ENCODE assay signal across 26 cellular contexts in the genomic region with DNA sequence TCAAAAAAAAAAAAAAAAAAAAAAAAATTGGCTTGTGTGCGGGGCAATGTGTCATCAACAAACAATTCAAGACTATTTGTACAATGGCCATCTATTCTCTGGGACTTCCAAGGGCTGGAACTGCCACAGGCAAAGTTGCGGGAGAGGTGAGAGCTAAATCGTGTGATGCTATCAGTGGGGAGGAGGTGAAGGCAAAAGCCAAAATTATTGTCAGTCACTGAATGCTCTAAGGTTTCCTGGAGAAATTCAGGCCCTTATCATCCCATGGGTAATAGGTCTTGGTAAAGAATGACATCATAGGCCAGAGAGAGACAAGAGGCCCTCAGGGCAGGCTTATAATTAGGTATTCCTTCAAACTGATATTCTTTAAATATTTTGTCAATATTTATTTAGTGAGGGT.
A peak's percentile ranks its signal among the peaks of the same experiment; 100 is the strongest.
DNase-seq lines count a peak whose midpoint lies in the region; TF ChIP-seq lines count a peak whose summit lies in the region.
"Had no signal": no experiment of that assay in that cellular context is flagged by ENCODE, and none has a peak within 500 bp of the region (broad histone marks: within the 10 kb centered on the region; RNA-seq: fewer than 3 reads in every experiment).

No MANE protein-coding gene starts in this region.

- CTCF ChIA-PET in MCF 10A (lab: Yijun Ruan, JAX): no interaction called here

- no peak overlapping the region for H3K4me3 Mint-ChIP-seq in MCF 10A (ENCODE audit: unreplicated experiment)
- H3K4me3 Mint-ChIP-seq: activated B cell treated with CpG ODN at 0.5 μM for 24 hours; activated CD8-positive, alpha-beta T cell treated with anti-CD3 and anti-CD28 coated beads for 36 hours; activated naive CD4-positive, alpha-beta T cell treated with anti-CD3 and anti-CD28 coated beads for 36 hours; activated T-cell treated with anti-CD3 and anti-CD28 coated beads, Interleukin-2, amount 50 U/mL, for 24 hours; GM23338; nephron progenitor cell had no signal

- H3K4me3 ChIP-seq in breast epithelium: no peak overlapping the region
- peak overlapping the region; percentile 16 for H3K4me3 ChIP-seq in adipocyte (ENCODE audit: low read length)
- H3K4me3 ChIP-seq in colonic mucosa: no peak overlapping the region
- H3K4me3 ChIP-seq: gastroesophageal sphincter, GM23338, skin epidermis had no signal

- no TSS peak for BruUV-seq in MCF 10A (replicated peaks; lab: Mats Ljungman, UMichigan)

- H3K36me3 Mint-ChIP-seq in MCF 10A (ENCODE audit: insufficient read depth, unreplicated experiment): no peaks in the 10 kb centered on the region

- no peak for TF ChIP-seq POLR2A in breast epithelium (IDR thresholded peaks at IDR 0.05)

- H3K27me3 Mint-ChIP-seq in MCF 10A (ENCODE audit: insufficient read depth, unreplicated experiment): peaks cover 24% of the 10 kb centered on the region
- H3K27me3 Mint-ChIP-seq: activated B cell treated with CpG ODN at 0.5 μM for 24 hours had no signal

- H3K9ac ChIP-seq in adipocyte (ENCODE audit: low read length) (peak overlapping the region; percentile 26), colonic mucosa (ENCODE audit: low read depth in 2 of 2, low read length in 2 of 2) (no peak overlapping the region)

- POLR2A ChIA-PET in MCF 10A (lab: Yijun Ruan, JAX): no interaction called here

- DNase-seq in MCF 10A (ENCODE audit: unreplicated experiment) (peak; percentile 8), breast epithelium (ENCODE audit: low spot score in 2 of 2) (no peak), NCI-H146 treated with DMSO at 0.1 percent for 48 hours (lab: John Stamatoyannopoulos, UW; ENCODE audit: unreplicated experiment) (peak; percentile 80), adipocyte (ENCODE audit: low read depth) (no peak), AML-193 (lab: John Stamatoyannopoulos, UW) (no peak), colonic mucosa (no peak), globus pallidus (ENCODE audit: low spot score) (no peak), HK-2 (ENCODE audit: unreplicated experiment) (no peak)
- DNase-seq: activated B cell treated with CpG ODN at 0.5 μM for 24 hours; activated CD8-positive, alpha-beta T cell treated with anti-CD3 and anti-CD28 coated beads for 36 hours; activated naive CD4-positive, alpha-beta T cell treated with anti-CD3 and anti-CD28 coated beads for 36 hours; activated T-cell treated with anti-CD3 and anti-CD28 coated beads, Interleukin-2, amount 50 U/mL, for 24 hours; aorta; cerebellar nuclear complex; effector CD4-positive, alpha-beta T cell; left colon; midbrain; NCI-H187 treated with DMSO at 0.1 percent for 48 hours; NCI-H524 treated with DMSO at 0.1 percent for 48 hours; nephron progenitor cell; posterior cingulate gyrus; stimulated activated CD4-positive, alpha-beta T cell treated with anti-CD3 and anti-CD28 coated beads, Interleukin-4, amount 100 ng/mL, for 24 hours; T-helper 2 cell had no signal

- no peaks in the 10 kb centered on the region for H3K4me1 Mint-ChIP-seq in MCF 10A (ENCODE audit: insufficient read depth, unreplicated experiment)
- H3K4me1 Mint-ChIP-seq: activated B cell treated with CpG ODN at 0.5 μM for 24 hours, GM23338 had no signal

- H3K9me3 ChIP-seq in breast epithelium (no peaks in the 10 kb centered on the region), adipocyte (ENCODE audit: control insufficient read depth, low read length) (no peaks in the 10 kb centered on the region), colonic mucosa (no peaks in the 10 kb centered on the region)
- H3K9me3 ChIP-seq: gastroesophageal sphincter had no signal

- no peaks in the 10 kb centered on the region for H3K27me3 ChIP-seq in breast epithelium
- H3K27me3 ChIP-seq in adipocyte (replicated peaks; ENCODE audit: control insufficient read depth, insufficient read depth, low read length): no peaks in the 10 kb centered on the region
- no peaks in the 10 kb centered on the region for H3K27me3 ChIP-seq in colonic mucosa
- H3K27me3 ChIP-seq: gastroesophageal sphincter had no signal

- H3K36me3 ChIP-seq in breast epithelium (no peaks in the 10 kb centered on the region), adipocyte (ENCODE audit: control insufficient read depth, insufficient read depth, low read length, severe bottlenecking) (no peaks in the 10 kb centered on the region), colonic mucosa (no peaks in the 10 kb centered on the region)
- H3K36me3 ChIP-seq: gastroesophageal sphincter had no signal

- intact Hi-C loops in MCF 10A (cut with micrococcal nuclease): no loop called here
- intact Hi-C loops in breast epithelium (cut with DNase I; ENCODE audit: low total_unique reads): no loop called here
- intact Hi-C loops in colonic mucosa (cut with DNase I): no loop called here

- no peak overlapping the region for H3K27ac ChIP-seq in breast epithelium
- no peak overlapping the region for H3K27ac ChIP-seq in colonic mucosa
- H3K27ac ChIP-seq: gastroesophageal sphincter, skin epidermis had no signal

- H3K9me3 Mint-ChIP-seq in MCF 10A (ENCODE audit: unreplicated experiment): no peaks in the 10 kb centered on the region
- H3K9me3 Mint-ChIP-seq: activated B cell treated with CpG ODN at 0.5 μM for 24 hours; activated CD8-positive, alpha-beta T cell treated with anti-CD3 and anti-CD28 coated beads for 36 hours; activated naive CD4-positive, alpha-beta T cell treated with anti-CD3 and anti-CD28 coated beads for 36 hours; activated T-cell treated with anti-CD3 and anti-CD28 coated beads, Interleukin-2, amount 50 U/mL, for 24 hours; GM23338; nephron progenitor cell had no signal

- no peaks in the 10 kb centered on the region for H3K4me1 ChIP-seq in breast epithelium
- H3K4me1 ChIP-seq in adipocyte (ENCODE audit: control insufficient read depth, insufficient read depth, low read length): peaks cover 27% of the 10 kb centered on the region
- H3K4me1 ChIP-seq in colonic mucosa: no peaks in the 10 kb centered on the region
- H3K4me1 ChIP-seq: gastroesophageal sphincter had no signal

- H3K27ac Mint-ChIP-seq in MCF 10A (ENCODE audit: low read depth, unreplicated experiment): no peak overlapping the region
- H3K27ac Mint-ChIP-seq: activated B cell treated with CpG ODN at 0.5 μM for 24 hours; activated CD8-positive, alpha-beta T cell treated with anti-CD3 and anti-CD28 coated beads for 36 hours; activated naive CD4-positive, alpha-beta T cell treated with anti-CD3 and anti-CD28 coated beads for 36 hours; activated T-cell treated with anti-CD3 and anti-CD28 coated beads, Interleukin-2, amount 50 U/mL, for 24 hours; GM23338; nephron progenitor cell had no signal

- TF ChIP-seq CTCF in MCF 10A (IDR thresholded peaks at IDR 0.05; ENCODE audit: unreplicated experiment) (no peak), breast epithelium (IDR thresholded peaks at IDR 0.05) (no peak), colonic mucosa (IDR thresholded peaks at IDR 0.05) (no peak)

Comparison
In these comparisons a context has a peak if more than half of its experiments do, and no peak if none do; other contexts are left out.
1. DNase-seq: peak in MCF 10A (single experiment) and NCI-H146 treated with DMSO at 0.1 percent for 48 hours (single experiment); none in breast epithelium (0 of 2), adipocyte (single experiment), AML-193 (0 of 2), colonic mucosa (single experiment), globus pallidus (single experiment) and HK-2 (single experiment).